1 cellular context compared by ENCODE assay signal in the genomic region with DNA sequence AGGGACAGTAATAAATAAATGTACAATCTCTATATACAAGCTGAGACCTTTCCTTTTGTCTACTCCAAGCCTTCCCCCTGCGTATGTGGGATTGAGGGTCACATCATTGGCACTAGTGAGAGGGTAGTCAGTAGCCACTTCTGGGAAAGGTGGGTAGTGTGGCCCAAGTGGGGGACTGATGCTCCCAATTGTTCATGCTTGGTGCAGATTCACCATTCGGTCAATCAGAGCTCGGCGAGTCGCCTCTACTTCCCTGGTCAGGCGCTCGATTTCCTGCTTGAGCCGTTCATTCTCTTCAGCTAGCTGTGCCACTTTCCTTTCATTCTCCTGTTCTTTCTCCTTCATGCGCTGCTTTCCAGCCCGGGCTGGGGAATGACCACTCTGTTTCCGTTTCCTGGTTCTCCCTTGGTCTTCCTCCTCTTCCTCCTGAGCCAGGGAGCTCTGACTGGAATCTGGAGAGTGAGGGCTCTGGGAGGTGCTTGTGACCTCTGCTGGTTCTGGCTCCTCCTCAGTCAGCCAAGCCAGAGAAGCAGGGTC.
TF ChIP-seq lines count a peak whose summit lies in the region.

No MANE protein-coding gene starts in this region.

TF ChIP-seq in GM23338, 12 proteins besides CTCF, POLR2A, EP300 and RAD21:
- TF ChIP-seq EZH2phosphoT487 (IDR thresholded peaks at IDR 0.05; ENCODE audit: unreplicated experiment) (no peak), JUNB (IDR thresholded peaks at IDR 0.05; ENCODE audit: unreplicated experiment) (no peak), POLR2AphosphoS5 (IDR thresholded peaks at IDR 0.05; ENCODE audit: low read depth) (peak; percentile 19)
